ENCODE assay signal across 1 cellular context in genomic region chrX:9995855-9996339, GRCh38.
TF ChIP-seq lines count a peak whose summit lies in the region.

No MANE protein-coding gene starts in this region.

TF ChIP-seq in GM12878, 131 proteins besides CTCF, POLR2A, EP300 and RAD21 (continued from another document and continues in another):
- TF ChIP-seq E2F4 (IDR thresholded peaks at IDR 0.05; ENCODE audit: low read depth, low read length): no peak
- TF ChIP-seq SRF (IDR thresholded peaks at IDR 0.05; ENCODE audit: low read depth in 2 of 2, low read length in 2 of 2): no peak
- TF ChIP-seq CREB1 (IDR thresholded peaks at IDR 0.05; ENCODE audit: low read depth): no peak
- TF ChIP-seq ESRRA (IDR thresholded peaks at IDR 0.05; ENCODE audit: low read length): no peak
- no peak for TF ChIP-seq HDGF (IDR thresholded peaks at IDR 0.05)
- 0 out of 2 replicates have a peak, but pooled peaks have one; percentile 17 for TF ChIP-seq MTA2 (IDR thresholded peaks at IDR 0.05; ENCODE audit: low read depth)
- no peak for TF ChIP-seq NFIC (IDR thresholded peaks at IDR 0.05; ENCODE audit: low read depth, low read length)
- 0 out of 2 replicates have a peak, but pooled peaks have one; percentile 29 for TF ChIP-seq ZNF24 (IDR thresholded peaks at IDR 0.05)
- no peak for TF ChIP-seq SREBF2 (IDR thresholded peaks at IDR 0.05; ENCODE audit: low read length)
- no peak for TF ChIP-seq BRCA1 (IDR thresholded peaks at IDR 0.05; ENCODE audit: low read depth, low read length)
- TF ChIP-seq YY1 (IDR thresholded peaks at IDR 0.05; ENCODE audit: low read depth, low read length): peak; percentile 90
- TF ChIP-seq YBX1 (IDR thresholded peaks at IDR 0.05): no peak
- TF ChIP-seq SMARCA5 (IDR thresholded peaks at IDR 0.05): peak; percentile 85
- no peak for TF ChIP-seq RBBP5 (conservative IDR thresholded peaks at IDR 0.05)
- no peak for TF ChIP-seq ASH2L (IDR thresholded peaks at IDR 0.05; ENCODE audit: borderline replicate concordance, low read depth)
- TF ChIP-seq ZBED1 (IDR thresholded peaks at IDR 0.05; ENCODE audit: borderline replicate concordance): no peak
- TF ChIP-seq TAF1 (IDR thresholded peaks at IDR 0.05; ENCODE audit: borderline replicate concordance, low read depth, low read length): no peak
- TF ChIP-seq FOXK2 (IDR thresholded peaks at IDR 0.05): no peak
- TF ChIP-seq, protein P1, sequence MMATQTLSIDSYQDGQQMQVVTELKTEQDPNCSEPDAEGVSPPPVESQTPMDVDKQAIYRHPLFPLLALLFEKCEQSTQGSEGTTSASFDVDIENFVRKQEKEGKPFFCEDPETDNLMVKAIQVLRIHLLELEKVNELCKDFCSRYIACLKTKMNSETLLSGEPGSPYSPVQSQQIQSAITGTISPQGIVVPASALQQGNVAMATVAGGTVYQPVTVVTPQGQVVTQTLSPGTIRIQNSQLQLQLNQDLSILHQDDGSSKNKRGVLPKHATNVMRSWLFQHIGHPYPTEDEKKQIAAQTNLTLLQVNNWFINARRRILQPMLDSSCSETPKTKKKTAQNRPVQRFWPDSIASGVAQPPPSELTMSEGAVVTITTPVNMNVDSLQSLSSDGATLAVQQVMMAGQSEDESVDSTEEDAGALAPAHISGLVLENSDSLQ (IDR thresholded peaks at IDR 0.05): no peak
- no peak for TF ChIP-seq POU2F2 (IDR thresholded peaks at IDR 0.05; ENCODE audit: borderline replicate concordance, low read depth, low read length)
- TF ChIP-seq SKIL (IDR thresholded peaks at IDR 0.05; ENCODE audit: low read depth, poor library complexity, severe bottlenecking): peak; percentile 12
- no peak for TF ChIP-seq IRF4 (IDR thresholded peaks at IDR 0.05; ENCODE audit: low read depth, low read length)
- no peak for TF ChIP-seq REST (IDR thresholded peaks at IDR 0.05; ENCODE audit: low read depth, low read length)
- TF ChIP-seq RB1 (IDR thresholded peaks at IDR 0.05; ENCODE audit: borderline replicate concordance): no peak
- TF ChIP-seq STAT3 (IDR thresholded peaks at IDR 0.05; ENCODE audit: low read depth, low read length): no peak
- TF ChIP-seq, protein P2, sequence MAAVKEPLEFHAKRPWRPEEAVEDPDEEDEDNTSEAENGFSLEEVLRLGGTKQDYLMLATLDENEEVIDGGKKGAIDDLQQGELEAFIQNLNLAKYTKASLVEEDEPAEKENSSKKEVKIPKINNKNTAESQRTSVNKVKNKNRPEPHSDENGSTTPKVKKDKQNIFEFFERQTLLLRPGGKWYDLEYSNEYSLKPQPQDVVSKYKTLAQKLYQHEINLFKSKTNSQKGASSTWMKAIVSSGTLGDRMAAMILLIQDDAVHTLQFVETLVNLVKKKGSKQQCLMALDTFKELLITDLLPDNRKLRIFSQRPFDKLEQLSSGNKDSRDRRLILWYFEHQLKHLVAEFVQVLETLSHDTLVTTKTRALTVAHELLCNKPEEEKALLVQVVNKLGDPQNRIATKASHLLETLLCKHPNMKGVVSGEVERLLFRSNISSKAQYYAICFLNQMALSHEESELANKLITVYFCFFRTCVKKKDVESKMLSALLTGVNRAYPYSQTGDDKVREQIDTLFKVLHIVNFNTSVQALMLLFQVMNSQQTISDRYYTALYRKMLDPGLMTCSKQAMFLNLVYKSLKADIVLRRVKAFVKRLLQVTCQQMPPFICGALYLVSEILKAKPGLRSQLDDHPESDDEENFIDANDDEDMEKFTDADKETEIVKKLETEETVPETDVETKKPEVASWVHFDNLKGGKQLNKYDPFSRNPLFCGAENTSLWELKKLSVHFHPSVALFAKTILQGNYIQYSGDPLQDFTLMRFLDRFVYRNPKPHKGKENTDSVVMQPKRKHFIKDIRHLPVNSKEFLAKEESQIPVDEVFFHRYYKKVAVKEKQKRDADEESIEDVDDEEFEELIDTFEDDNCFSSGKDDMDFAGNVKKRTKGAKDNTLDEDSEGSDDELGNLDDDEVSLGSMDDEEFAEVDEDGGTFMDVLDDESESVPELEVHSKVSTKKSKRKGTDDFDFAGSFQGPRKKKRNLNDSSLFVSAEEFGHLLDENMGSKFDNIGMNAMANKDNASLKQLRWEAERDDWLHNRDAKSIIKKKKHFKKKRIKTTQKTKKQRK (IDR thresholded peaks at IDR 0.05; ENCODE audit: low read depth, low read length): no peak
- no peak for TF ChIP-seq MTA3 (IDR thresholded peaks at IDR 0.05; ENCODE audit: borderline replicate concordance, low read length)
- TF ChIP-seq, protein P3, sequence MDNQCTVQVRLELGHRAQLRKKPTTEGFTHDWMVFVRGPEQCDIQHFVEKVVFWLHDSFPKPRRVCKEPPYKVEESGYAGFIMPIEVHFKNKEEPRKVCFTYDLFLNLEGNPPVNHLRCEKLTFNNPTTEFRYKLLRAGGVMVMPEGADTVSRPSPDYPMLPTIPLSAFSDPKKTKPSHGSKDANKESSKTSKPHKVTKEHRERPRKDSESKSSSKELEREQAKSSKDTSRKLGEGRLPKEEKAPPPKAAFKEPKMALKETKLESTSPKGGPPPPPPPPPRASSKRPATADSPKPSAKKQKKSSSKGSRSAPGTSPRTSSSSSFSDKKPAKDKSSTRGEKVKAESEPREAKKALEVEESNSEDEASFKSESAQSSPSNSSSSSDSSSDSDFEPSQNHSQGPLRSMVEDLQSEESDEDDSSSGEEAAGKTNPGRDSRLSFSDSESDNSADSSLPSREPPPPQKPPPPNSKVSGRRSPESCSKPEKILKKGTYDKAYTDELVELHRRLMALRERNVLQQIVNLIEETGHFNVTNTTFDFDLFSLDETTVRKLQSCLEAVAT (IDR thresholded peaks at IDR 0.05): 0 out of 2 replicates have a peak, but pooled peaks have one; percentile 29
- TF ChIP-seq KDM1A (IDR thresholded peaks at IDR 0.05; ENCODE audit: borderline replicate concordance): no peak
- TF ChIP-seq ZNF217 (IDR thresholded peaks at IDR 0.05): no peak
- no peak for TF ChIP-seq HDAC2 (IDR thresholded peaks at IDR 0.05)
- TF ChIP-seq FOXM1 (IDR thresholded peaks at IDR 0.05; ENCODE audit: low read depth, low read length): peak; percentile 40; the same call in 1 of the 2 replicates
- TF ChIP-seq SUPT20H (IDR thresholded peaks at IDR 0.05; ENCODE audit: borderline replicate concordance, control insufficient read depth, low read depth, low read length): no peak
- no peak for TF ChIP-seq ZNF274 (IDR thresholded peaks at IDR 0.05; ENCODE audit: insufficient read depth, insufficient read length)
- 0 out of 2 replicates have a peak, but pooled peaks have one; percentile 25 for TF ChIP-seq DPF2 (IDR thresholded peaks at IDR 0.05)
- no peak for TF ChIP-seq JUND (IDR thresholded peaks at IDR 0.05; ENCODE audit: low read depth, low read length)
- TF ChIP-seq IRF3 (IDR thresholded peaks at IDR 0.05): no peak
- TF ChIP-seq CHD4 (IDR thresholded peaks at IDR 0.05): no peak
- no peak for TF ChIP-seq ZNF384 (IDR thresholded peaks at IDR 0.05; ENCODE audit: borderline replicate concordance, low read depth, low read length)
- TF ChIP-seq BACH1 (IDR thresholded peaks at IDR 0.05; ENCODE audit: borderline replicate concordance): no peak
- no peak for TF ChIP-seq WRNIP1 (IDR thresholded peaks at IDR 0.05; ENCODE audit: borderline replicate concordance, low read depth, low read length)
- TF ChIP-seq CBFB (IDR thresholded peaks at IDR 0.05; ENCODE audit: low read depth): no peak
- TF ChIP-seq ELK1 (IDR thresholded peaks at IDR 0.05; ENCODE audit: low read depth, low read length): no peak
- TF ChIP-seq TCF12 (IDR thresholded peaks at IDR 0.05; ENCODE audit: low read depth, low read length): no peak
- peak; percentile 30; the same call in 1 of the 2 replicates for TF ChIP-seq GATAD2B (conservative IDR thresholded peaks at IDR 0.05; ENCODE audit: low read depth)
- TF ChIP-seq TCF3 (IDR thresholded peaks at IDR 0.05; ENCODE audit: borderline replicate concordance, insufficient read depth, low read depth, low read length): no peak
- TF ChIP-seq RUNX3 (IDR thresholded peaks at IDR 0.05; ENCODE audit: low read length): no peak
- no peak for TF ChIP-seq MAX (IDR thresholded peaks at IDR 0.05; ENCODE audit: low read depth, low read length)
- peak; percentile 80 for TF ChIP-seq IKZF1 (conservative IDR thresholded peaks at IDR 0.05)
- TF ChIP-seq, protein P4, sequence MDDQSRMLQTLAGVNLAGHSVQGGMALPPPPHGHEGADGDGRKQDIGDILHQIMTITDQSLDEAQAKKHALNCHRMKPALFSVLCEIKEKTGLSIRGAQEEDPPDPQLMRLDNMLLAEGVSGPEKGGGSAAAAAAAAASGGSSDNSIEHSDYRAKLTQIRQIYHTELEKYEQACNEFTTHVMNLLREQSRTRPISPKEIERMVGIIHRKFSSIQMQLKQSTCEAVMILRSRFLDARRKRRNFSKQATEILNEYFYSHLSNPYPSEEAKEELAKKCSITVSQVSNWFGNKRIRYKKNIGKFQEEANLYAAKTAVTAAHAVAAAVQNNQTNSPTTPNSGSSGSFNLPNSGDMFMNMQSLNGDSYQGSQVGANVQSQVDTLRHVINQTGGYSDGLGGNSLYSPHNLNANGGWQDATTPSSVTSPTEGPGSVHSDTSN (IDR thresholded peaks at IDR 0.05; ENCODE audit: insufficient replicate concordance, low read depth, low read length): no peak
- peak; percentile 13 to 62; a peak in 3 of 4 replicates for TF ChIP-seq BHLHE40 (IDR thresholded peaks at IDR 0.05; ENCODE audit: borderline replicate concordance in 1 of 2, low read depth in 2 of 2, low read length in 1 of 2)
- TF ChIP-seq SIN3A (IDR thresholded peaks at IDR 0.05; ENCODE audit: low read depth, low read length): no peak
- TF ChIP-seq SPI1 (IDR thresholded peaks at IDR 0.05; ENCODE audit: borderline replicate concordance, insufficient read depth, low read depth, low read length): no peak
- TF ChIP-seq RELA (IDR thresholded peaks at IDR 0.05; ENCODE audit: borderline replicate concordance, partially characterized antibody): no peak
- no peak for TF ChIP-seq POLR2AphosphoS5 (IDR thresholded peaks at IDR 0.05; ENCODE audit: low read length)
